Comparison of ENCODE assay signal across 1 cellular context in the genomic region with DNA sequence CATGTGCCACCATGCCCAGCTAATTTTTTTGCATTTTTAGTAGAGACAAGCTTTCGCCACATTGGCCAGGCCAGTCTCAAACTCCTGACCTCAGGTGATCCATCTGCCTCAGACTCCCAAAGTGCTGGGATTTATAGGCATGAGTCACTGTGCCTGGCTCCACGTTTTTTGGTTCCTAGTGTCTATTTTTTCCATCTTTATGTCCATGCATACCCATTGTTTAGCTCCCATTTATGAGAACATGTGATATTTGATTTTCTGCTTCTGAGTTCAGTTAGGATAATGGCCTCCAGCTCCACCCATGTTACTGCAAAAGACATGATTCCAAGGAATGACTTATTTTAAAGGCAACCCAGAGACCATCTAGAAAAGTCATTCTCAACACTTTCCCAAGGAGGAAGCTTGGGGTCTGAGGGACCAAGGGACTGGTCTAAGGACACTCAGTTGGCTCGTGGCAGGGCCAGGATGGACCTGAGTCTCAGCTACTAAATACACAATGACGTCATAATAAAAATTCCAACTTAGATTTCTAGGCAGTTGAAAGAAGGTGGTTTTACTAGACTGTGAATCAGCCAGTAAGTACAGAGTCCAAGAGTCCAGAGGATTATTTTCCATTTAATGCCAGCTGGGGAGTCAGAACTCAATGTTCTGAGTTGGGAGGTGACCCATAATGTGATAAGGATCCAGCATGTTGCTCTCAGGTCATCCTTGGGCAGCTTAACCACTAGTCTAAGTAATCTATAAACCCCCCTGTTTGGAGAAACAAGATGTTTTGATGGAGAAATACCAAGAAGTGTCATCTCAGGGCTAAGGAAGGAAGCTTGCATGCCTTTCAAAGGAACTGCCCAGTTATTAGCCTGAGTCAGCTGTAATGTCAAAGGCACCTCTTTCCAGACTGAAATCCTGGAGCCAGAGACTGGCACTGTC.
TF ChIP-seq lines count a peak whose summit lies in the region.

No MANE protein-coding gene starts in this region.

TF ChIP-seq in HCT116, 20 proteins besides CTCF, POLR2A, EP300 and RAD21 (continued from another document):
- TF ChIP-seq ZBTB33 (IDR thresholded peaks at IDR 0.05; ENCODE audit: extremely low read depth, insufficient replicate concordance, low read length): no peak
- TF ChIP-seq ZNF274 (IDR thresholded peaks at IDR 0.05; ENCODE audit: low read depth, low read length): no peak
- no peak for TF ChIP-seq SP1 (IDR thresholded peaks at IDR 0.05; ENCODE audit: low read depth)
- no peak for TF ChIP-seq EZH2 (IDR thresholded peaks at IDR 0.05)
- TF ChIP-seq POLR2AphosphoS5 (IDR thresholded peaks at IDR 0.05; ENCODE audit: low read depth, low read length): no peak
- no peak for TF ChIP-seq ELF1 (IDR thresholded peaks at IDR 0.05; ENCODE audit: borderline replicate concordance, low read depth)
- TF ChIP-seq SRF (IDR thresholded peaks at IDR 0.05; ENCODE audit: low read depth): no peak
- TF ChIP-seq ATF3 (IDR thresholded peaks at IDR 0.05): no peak
- TF ChIP-seq FOSL1 (IDR thresholded peaks at IDR 0.05; ENCODE audit: low read depth): no peak
- TF ChIP-seq ZFX (IDR thresholded peaks at IDR 0.05): no peak
